In genomic region chr6:30681696-30682180, GRCh38 we compare ENCODE assay signal across 9 cellular contexts. TPM values are rescaled to one million over a fixed set of nuclear protein-coding genes. Genes with fewer than 3 reads are reported as not detected.
DNase-seq lines count a peak whose midpoint lies in the region; ATAC-seq and TF ChIP-seq lines count a peak whose summit lies in the region.
"Had no signal": no experiment of that assay in that cellular context is flagged by ENCODE, and none has a peak within 500 bp of the region (broad histone marks: within the 10 kb centered on the region; RNA-seq: fewer than 3 reads in every experiment).

No MANE protein-coding gene starts in this region.

- no peak for DNase-seq in CD4-positive, alpha-beta T cell
- peak; percentile 84 for DNase-seq in MV-4-11 (lab: John Stamatoyannopoulos, UW)
- no peak for DNase-seq in neural progenitor cell (ENCODE audit: low spot score)
- DNase-seq in NCI-H526 (lab: John Stamatoyannopoulos, UW) = no peak
- no peak for DNase-seq in NCI-H2227 (lab: John Stamatoyannopoulos, UW; ENCODE audit: unreplicated experiment)
- DNase-seq in medulla oblongata (ENCODE audit: extremely low spot score) = no peak
- DNase-seq: NCI-H187 treated with DMSO at 0.1 percent for 48 hours had no signal

- TF ChIP-seq CTCF in CD4-positive, alpha-beta T cell (IDR thresholded peaks at IDR 0.05) = no peak
- no peak for TF ChIP-seq CTCF in neural progenitor cell (IDR thresholded peaks at IDR 0.05)

- CTCF ChIA-PET in CD4-positive, alpha-beta T cell (lab: Charles Lee) = interaction anchor here (0.6 to 15.4 kb wide), 7 partner anchors 9 to 202 kb away, joined by 3 to 526 read pairs (median 4); partner anchors contain the start of genes ATAT1, DDR1, DHX16 and MDC1

- peaks cover 85% of the 10 kb centered on the region for H3K36me3 Mint-ChIP-seq in CD4-positive, alpha-beta T cell (ENCODE audit: low read depth)
- peaks cover 10% of the 10 kb centered on the region for H3K36me3 Mint-ChIP-seq in neural progenitor cell

- H3K27ac Mint-ChIP-seq in CD4-positive, alpha-beta T cell = peak overlapping the region; percentile 94
- H3K27ac Mint-ChIP-seq in neural progenitor cell = no peak overlapping the region

- no peaks in the 10 kb centered on the region for H3K27me3 ChIP-seq in CD4-positive, alpha-beta T cell (ENCODE audit: control insufficient read depth, insufficient read depth, low read length)
- H3K27me3 ChIP-seq in neural progenitor cell = no peaks in the 10 kb centered on the region

- H3K4me3 ChIP-seq in neural progenitor cell = peak overlapping the region; percentile 41

- peak overlapping the region; percentile 97 for H3K4me2 ChIP-seq in neural progenitor cell

- ATAC-seq in CD4-positive, alpha-beta T cell (ENCODE audit: poor library complexity) = no peak
- no peak for ATAC-seq in GM18502 (IDR thresholded peaks at IDR 0.05; ENCODE audit: poor library complexity, unreplicated experiment)

- no peaks in the 10 kb centered on the region for H3K9me3 ChIP-seq in CD4-positive, alpha-beta T cell (ENCODE audit: control insufficient read depth, low read length)
- H3K9me3 ChIP-seq in neural progenitor cell (ENCODE audit: low read depth) = no peaks in the 10 kb centered on the region

- peak overlapping the region; percentile 98 for H3K27ac ChIP-seq in CD4-positive, alpha-beta T cell (ENCODE audit: low read depth, low read length)
- peak overlapping the region; percentile 78 for H3K27ac ChIP-seq in cingulate gyrus (ENCODE audit: low read depth, low read length)
- no peak overlapping the region for H3K27ac ChIP-seq in neural progenitor cell

- H4K20me1 ChIP-seq in neural progenitor cell (ENCODE audit: low read depth) = peaks cover 62% of the 10 kb centered on the region

- no peaks in the 10 kb centered on the region for H3K9me3 Mint-ChIP-seq in CD4-positive, alpha-beta T cell
- H3K9me3 Mint-ChIP-seq in neural progenitor cell = no peaks in the 10 kb centered on the region

- H3K36me3 ChIP-seq in neural progenitor cell = no peaks in the 10 kb centered on the region

- H2AFZ ChIP-seq in neural progenitor cell (replicated peaks) = no peak overlapping the region

- no peak overlapping the region for H3K9ac ChIP-seq in neural progenitor cell

- POLR2A ChIA-PET in CD4-positive, alpha-beta T cell (lab: Charles Lee) = interaction anchor here (0.6 to 8.1 kb wide), 12 partner anchors 9 to 626 kb away, joined by 3 to 381 read pairs (median 4); partner anchors contain the start of genes MDC1, MRPS18B, NRM and PPP1R10

- H3F3A ChIP-seq in neural progenitor cell (ENCODE audit: low read depth) = peaks cover 16% of the 10 kb centered on the region

- H3K4me1 Mint-ChIP-seq in CD4-positive, alpha-beta T cell (ENCODE audit: low read depth) = peaks cover 48% of the 10 kb centered on the region
- peaks cover 67% of the 10 kb centered on the region for H3K4me1 Mint-ChIP-seq in neural progenitor cell

- peak overlapping the region; percentile 98 for H3K4me3 Mint-ChIP-seq in CD4-positive, alpha-beta T cell
- peak overlapping the region; percentile 87 for H3K4me3 Mint-ChIP-seq in neural progenitor cell

- intact Hi-C loops in CD4-positive, alpha-beta T cell (cut with DNase I, micrococcal nuclease) = loop anchor here in 1 of 2 experiments (1.0 to 5.0 kb wide), 2 partner anchors 40 to 406 kb away; no protein-coding TSS in a partner anchor

- peaks cover 70% of the 10 kb centered on the region for H3K79me2 ChIP-seq in neural progenitor cell (ENCODE audit: low read depth)

- H3K27me3 Mint-ChIP-seq in CD4-positive, alpha-beta T cell = no peaks in the 10 kb centered on the region
- peaks cover 9% of the 10 kb centered on the region for H3K27me3 Mint-ChIP-seq in neural progenitor cell (ENCODE audit: insufficient read depth, low read depth)

- peaks cover 60% of the 10 kb centered on the region for H3K4me1 ChIP-seq in neural progenitor cell

RNA-seq across cellular contexts. Expression of gene PPP1R18, which starts 4.7 kb away (rescaled TPM):
- total RNA-seq in CD4-positive, alpha-beta T cell = 10 to 100 TPM; 30.9 to 31.6 TPM
- 10.2 and 25.4 TPM in 2 replicates for total RNA-seq in neural progenitor cell (ENCODE audit: low replicate concordance)

RNA-seq across cellular contexts. Expression of gene DHX16, which starts 8.9 kb away (rescaled TPM):
- 10 to 100 TPM; 15.9 to 16.1 TPM for total RNA-seq in CD4-positive, alpha-beta T cell
- 17.6 and 29.2 TPM in 2 replicates for total RNA-seq in neural progenitor cell (ENCODE audit: low replicate concordance)

RNA-seq across cellular contexts. Expression of gene NRM, which starts 9.0 kb away (rescaled TPM):
- 1 to 10 TPM; 3.8 to 4.4 TPM for total RNA-seq in CD4-positive, alpha-beta T cell
- 12.4 and 38.3 TPM in 2 replicates for total RNA-seq in neural progenitor cell (ENCODE audit: low replicate concordance)

RNA-seq across cellular contexts. Expression of gene C6orf136, which starts 34.8 kb away (rescaled TPM):
- 10 to 100 TPM; 20.3 to 21.7 TPM for total RNA-seq in CD4-positive, alpha-beta T cell
- total RNA-seq in neural progenitor cell (ENCODE audit: low replicate concordance) = 3.7 and 9.4 TPM in 2 replicates

RNA-seq across cellular contexts. Expression of gene MDC1, which starts 35.3 kb away (rescaled TPM):
- total RNA-seq in CD4-positive, alpha-beta T cell = 10 to 100 TPM; 50.5 to 56.8 TPM
- total RNA-seq in neural progenitor cell (ENCODE audit: low replicate concordance) = 22.6 and 29.5 TPM in 2 replicates
